ENCODE assay signal across 8 cellular contexts in the genomic region with DNA sequence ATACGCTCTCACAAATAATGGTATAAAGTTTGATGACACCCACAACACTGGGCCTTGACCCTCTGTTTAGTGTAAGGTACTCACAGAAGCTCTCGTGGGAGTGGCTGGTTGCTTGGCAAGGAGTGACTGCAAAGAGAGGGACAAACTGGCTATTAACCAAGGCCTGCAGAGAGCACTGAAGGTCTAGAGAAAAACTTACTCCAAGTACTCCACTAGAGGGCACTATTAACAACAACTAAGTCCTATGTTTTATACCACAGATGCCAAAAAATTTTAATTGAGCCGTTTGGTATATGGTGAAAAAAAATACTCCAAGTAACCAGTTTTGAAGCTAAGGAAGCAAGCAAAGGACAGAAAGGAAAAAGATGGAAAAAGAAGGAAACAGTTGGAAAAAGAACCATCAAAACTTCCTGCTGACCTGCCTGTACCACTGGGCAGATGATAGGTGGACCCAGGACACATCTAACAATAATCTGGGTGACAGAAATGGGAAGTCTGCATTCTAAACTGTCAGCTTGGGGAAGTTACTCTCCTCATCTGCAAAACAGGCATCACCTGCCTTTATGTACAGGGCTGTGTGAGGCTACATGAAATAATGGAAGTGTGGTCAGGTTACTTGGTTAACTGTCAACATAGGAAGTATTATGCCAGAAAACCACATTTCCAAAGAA. TPM values are rescaled to one million over a fixed set of nuclear protein-coding genes. Genes with fewer than 3 reads are reported as not detected.
A peak's percentile ranks its signal among the peaks of the same experiment; 100 is the strongest.
DNase-seq lines count a peak whose midpoint lies in the region; ATAC-seq and TF ChIP-seq lines count a peak whose summit lies in the region.

No MANE protein-coding gene starts in this region.

- no peak overlapping the region for H2BK5ac ChIP-seq in mesenchymal stem cell (ENCODE audit: low read depth, low read length, poor library complexity, severe bottlenecking)

- H3K14ac ChIP-seq in mesenchymal stem cell (ENCODE audit: low read length in 2 of 2) = no peak overlapping the region

- H3K18ac ChIP-seq in mesenchymal stem cell (ENCODE audit: low read depth in 1 of 2, low read length in 2 of 2) = no peak overlapping the region

- H3K4me3 Mint-ChIP-seq in activated CD8-positive, alpha-beta memory T cell treated with anti-CD3 and anti-CD28 coated beads, Interleukin-2, amount 10 ng/mL, durations not matched to agents 7 days and 5 days = no peak overlapping the region
- H3K4me3 Mint-ChIP-seq in endodermal cell = no peak overlapping the region

- TF ChIP-seq CTCF in endodermal cell (conservative IDR thresholded peaks at IDR 0.05) = peak; percentile 83

- H4K91ac ChIP-seq in mesenchymal stem cell (ENCODE audit: low read length) = no peak overlapping the region

- CTCF ChIA-PET in activated CD8-positive, alpha-beta memory T cell treated with anti-CD3 and anti-CD28 coated beads, Interleukin-2, amount 10 ng/mL, durations not matched to agents 7 days and 5 days (lab: Charles Lee) = interaction anchor here (0.8 to 7.5 kb wide), 14 partner anchors 10 to 371 kb away, joined by 3 to 84 read pairs (median 4); partner anchors contain the start of genes DYNC1LI2 and NAE1

- no peak for DNase-seq in activated CD8-positive, alpha-beta memory T cell treated with anti-CD3 and anti-CD28 coated beads, Interleukin-2, amount 10 ng/mL, durations not matched to agents 7 days and 5 days
- no peak for DNase-seq in activated CD8-positive, alpha-beta memory T cell treated with anti-CD3 and anti-CD28 coated beads, Interleukin-2, amount 50 U/mL, for 48 hours
- DNase-seq in M059J (ENCODE audit: low read depth) (peak; percentile 67), SK-MEL-5 (ENCODE audit: low read depth, low spot score) (peak; percentile 78), endodermal cell (no peak), mesenchymal stem cell (peak; percentile 70)

- H3K27me3 ChIP-seq in endodermal cell (ENCODE audit: control insufficient read depth, insufficient read depth, low read length, poor library complexity, severe bottlenecking) = no peaks in the 10 kb centered on the region
- no peaks in the 10 kb centered on the region for H3K27me3 ChIP-seq in mesenchymal stem cell (ENCODE audit: control insufficient read depth in 1 of 2, insufficient read depth in 1 of 2, low read length in 2 of 2)

- peaks cover 46% of the 10 kb centered on the region for H3K79me1 ChIP-seq in mesenchymal stem cell (replicated peaks; ENCODE audit: low read length, poor library complexity, severe bottlenecking)

- no peak overlapping the region for H2BK12ac ChIP-seq in mesenchymal stem cell (ENCODE audit: low read length in 2 of 2)

- peak overlapping the region; percentile 42 for H3K27ac Mint-ChIP-seq in activated CD8-positive, alpha-beta memory T cell treated with anti-CD3 and anti-CD28 coated beads, Interleukin-2, amount 10 ng/mL, durations not matched to agents 7 days and 5 days
- no peak overlapping the region for H3K27ac Mint-ChIP-seq in endodermal cell

- no peak overlapping the region for H4K8ac ChIP-seq in mesenchymal stem cell (ENCODE audit: low read length)

- 69 to 80% methylated on average over 1 to 3 of the region's 3 CpGs for WGBS in endodermal cell (ENCODE audit: insufficient coverage in 1 of 2, insufficient read length in 1 of 2), 2 experiments
- WGBS in mesenchymal stem cell = 61% methylated on average over 2 of the region's 3 CpGs

- peak; percentile 85 for ATAC-seq in activated CD8-positive, alpha-beta memory T cell treated with anti-CD3 and anti-CD28 coated beads, Interleukin-2, amount 10 ng/mL, durations not matched to agents 7 days and 5 days
- no peak for ATAC-seq in GM18907 (IDR thresholded peaks at IDR 0.05; ENCODE audit: unreplicated experiment)
- ATAC-seq in HG02642 (IDR thresholded peaks at IDR 0.05; ENCODE audit: poor library complexity, unreplicated experiment) = no peak

- H3K4me1 ChIP-seq in endodermal cell (ENCODE audit: control insufficient read depth, insufficient read depth, low read length) = peaks cover 6% of the 10 kb centered on the region
- H3K4me1 ChIP-seq in mesenchymal stem cell (ENCODE audit: control insufficient read depth, insufficient read depth, low read depth, low read length) = no peaks in the 10 kb centered on the region

- H3K23ac ChIP-seq in mesenchymal stem cell (ENCODE audit: low read length in 2 of 2) = no peak overlapping the region

- no peaks in the 10 kb centered on the region for H3K27me3 Mint-ChIP-seq in activated CD8-positive, alpha-beta memory T cell treated with anti-CD3 and anti-CD28 coated beads, Interleukin-2, amount 10 ng/mL, durations not matched to agents 7 days and 5 days
- no peaks in the 10 kb centered on the region for H3K27me3 Mint-ChIP-seq in endodermal cell (ENCODE audit: insufficient read depth)

- H2BK120ac ChIP-seq in mesenchymal stem cell (ENCODE audit: low read depth, low read length) = no peak overlapping the region

- peaks cover 51% of the 10 kb centered on the region for H3K36me3 Mint-ChIP-seq in activated CD8-positive, alpha-beta memory T cell treated with anti-CD3 and anti-CD28 coated beads, Interleukin-2, amount 10 ng/mL, durations not matched to agents 7 days and 5 days
- peaks cover 81% of the 10 kb centered on the region for H3K36me3 Mint-ChIP-seq in endodermal cell (ENCODE audit: low read depth)

- H3K9me3 Mint-ChIP-seq in activated CD8-positive, alpha-beta memory T cell treated with anti-CD3 and anti-CD28 coated beads, Interleukin-2, amount 10 ng/mL, durations not matched to agents 7 days and 5 days (ENCODE audit: low read depth) = no peaks in the 10 kb centered on the region
- H3K9me3 Mint-ChIP-seq in endodermal cell = no peaks in the 10 kb centered on the region

- H3K9ac ChIP-seq in endodermal cell (ENCODE audit: extremely low read depth, low read length, poor library complexity, severe bottlenecking) (no peak overlapping the region), mesenchymal stem cell (ENCODE audit: low read length) (peak overlapping the region; percentile 8)

- H3K9me3 ChIP-seq in endodermal cell (ENCODE audit: control insufficient read depth, low read length) (no peaks in the 10 kb centered on the region), mesenchymal stem cell (ENCODE audit: control insufficient read depth, low read length) (no peaks in the 10 kb centered on the region)

- H2AK5ac ChIP-seq in mesenchymal stem cell (ENCODE audit: low read length, severe bottlenecking) = no peak overlapping the region

- no peak overlapping the region for H3K4me3 ChIP-seq in endodermal cell (ENCODE audit: low read length)
- H3K4me3 ChIP-seq in mesenchymal stem cell (ENCODE audit: insufficient read depth in 1 of 2, low read depth in 1 of 2, low read length in 2 of 2) = no peak overlapping the region

- no peak overlapping the region for H3K4ac ChIP-seq in mesenchymal stem cell (ENCODE audit: low read depth in 1 of 2, low read length in 2 of 2)

- H3K27ac ChIP-seq in endodermal cell (ENCODE audit: low read depth, low read length) (no peak overlapping the region), mesenchymal stem cell (ENCODE audit: low read length, poor library complexity, severe bottlenecking) (no peak overlapping the region)

- H3K4me1 Mint-ChIP-seq in activated CD8-positive, alpha-beta memory T cell treated with anti-CD3 and anti-CD28 coated beads, Interleukin-2, amount 10 ng/mL, durations not matched to agents 7 days and 5 days = peaks cover 17% of the 10 kb centered on the region
- H3K4me1 Mint-ChIP-seq in endodermal cell = peaks cover 16% of the 10 kb centered on the region

- peaks cover 85% of the 10 kb centered on the region for H3K36me3 ChIP-seq in endodermal cell (ENCODE audit: control insufficient read depth, insufficient read depth, low read length)
- peaks cover 75 to 97% of the 10 kb centered on the region in 2 experiments for H3K36me3 ChIP-seq in mesenchymal stem cell (ENCODE audit: control insufficient read depth in 1 of 2, insufficient read depth in 2 of 2, low read depth in 1 of 2, low read length in 2 of 2)

- in situ Hi-C loops in SK-MEL-5 (cut with HindIII; ENCODE audit: low pct_unique_long_range_greater_than_20kb, low sequenced_read_pairs) = no loop called here

- no peak overlapping the region for H2AFZ ChIP-seq in mesenchymal stem cell (ENCODE audit: low read depth, low read length)

- H2BK15ac ChIP-seq in mesenchymal stem cell (ENCODE audit: low read depth, poor library complexity, severe bottlenecking) = no peak overlapping the region

- no peak overlapping the region for H3K4me2 ChIP-seq in mesenchymal stem cell (ENCODE audit: low read length, poor library complexity, severe bottlenecking)

RNA-seq across cellular contexts. Expression of gene DYNC1LI2, which starts 23.2 kb away (rescaled TPM):
- total RNA-seq in activated CD8-positive, alpha-beta memory T cell treated with anti-CD3 and anti-CD28 coated beads, Interleukin-2, amount 10 ng/mL, durations not matched to agents 7 days and 5 days = 10 to 100 TPM; 71.6 to 81.0 TPM
- 79.5 and 92.4 TPM in 2 replicates for total RNA-seq in M059J (2014; rRNA removed; shearing (Covaris generic))
- total RNA-seq in SK-MEL-5 (2014; rRNA removed; shearing (Covaris generic)) = 118 and 127 TPM in 2 replicates
- 85.7 and 103 TPM in 2 replicates for polyA plus RNA-seq in SK-MEL-5 (2015; cell fraction: cytosol; rRNA removed)
- polyA plus RNA-seq in SK-MEL-5 (2015; cell fraction: nucleus; rRNA removed) = 533 and 591 TPM in 2 replicates
- total RNA-seq in endodermal cell = 10 to 100 TPM; 89.5 to 95.9 TPM
- 87.1 TPM for polyA plus RNA-seq in endodermal cell (2013, experiment 1 of 2)
- polyA plus RNA-seq in endodermal cell (2013, experiment 2 of 2) = 74.4 TPM
- polyA plus RNA-seq in mesenchymal stem cell (2013, experiment 1 of 2) = 230 TPM
- 233 TPM for polyA plus RNA-seq in mesenchymal stem cell (2013, experiment 2 of 2)

RNA-seq across cellular contexts. Expression of gene CMTM4, which starts 31.7 kb away (rescaled TPM):
- 1 to 10 TPM; 1.1 to 1.2 TPM for total RNA-seq in activated CD8-positive, alpha-beta memory T cell treated with anti-CD3 and anti-CD28 coated beads, Interleukin-2, amount 10 ng/mL, durations not matched to agents 7 days and 5 days
- total RNA-seq in M059J (2014; rRNA removed; shearing (Covaris generic)) = 15.2 and 18.4 TPM in 2 replicates
- 32.7 and 36.9 TPM in 2 replicates for total RNA-seq in SK-MEL-5 (2014; rRNA removed; shearing (Covaris generic))
- 28.0 and 43.3 TPM in 2 replicates for polyA plus RNA-seq in SK-MEL-5 (2015; cell fraction: cytosol; rRNA removed)
- 31.5 and 40.0 TPM in 2 replicates for polyA plus RNA-seq in SK-MEL-5 (2015; cell fraction: nucleus; rRNA removed)
- 10 to 100 TPM; 68.2 to 76.2 TPM for total RNA-seq in endodermal cell
- polyA plus RNA-seq in endodermal cell (2013, experiment 1 of 2) = 34.3 TPM
- 30.7 TPM for polyA plus RNA-seq in endodermal cell (2013, experiment 2 of 2)
- 9.1 TPM for polyA plus RNA-seq in mesenchymal stem cell (2013, experiment 1 of 2)
- 8.8 TPM for polyA plus RNA-seq in mesenchymal stem cell (2013, experiment 2 of 2)

Comparison
In these comparisons a context has a peak if more than half of its experiments do, and no peak if none do; other contexts are left out.
1. DNase-seq: peak in M059J (single experiment), SK-MEL-5 (single experiment) and mesenchymal stem cell (single experiment); none in activated CD8-positive, alpha-beta memory T cell treated with anti-CD3 and anti-CD28 coated beads, Interleukin-2, amount 10 ng/mL, durations not matched to agents 7 days and 5 days (single experiment), activated CD8-positive, alpha-beta memory T cell treated with anti-CD3 and anti-CD28 coated beads, Interleukin-2, amount 50 U/mL, for 48 hours (single experiment) and endodermal cell (single experiment).